In the genomic region with DNA sequence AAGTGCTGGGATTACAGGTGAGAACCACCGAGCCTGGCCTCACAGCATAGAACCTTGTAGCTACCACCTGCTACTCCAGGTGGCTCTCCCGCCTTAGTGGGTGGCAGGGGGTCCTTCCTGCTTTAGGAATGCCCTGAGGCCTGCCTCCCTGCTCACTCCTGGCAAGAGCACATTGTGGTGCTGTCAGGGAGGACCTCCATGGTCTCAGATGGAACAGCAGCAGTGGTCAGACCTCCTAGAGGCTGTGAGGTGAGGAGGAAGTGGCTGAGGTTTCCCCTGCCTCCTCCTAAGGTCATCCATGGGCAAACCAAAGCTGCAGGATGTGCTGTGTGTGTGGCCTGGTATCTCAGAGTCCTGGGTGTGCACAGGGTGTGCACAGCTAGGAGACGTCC, we compare ENCODE assay signal across 9 cellular contexts. TPM values are rescaled to one million over a fixed set of nuclear protein-coding genes. Genes with fewer than 3 reads are reported as not detected.
DNase-seq lines count a peak whose midpoint lies in the region; ATAC-seq, FAIRE-seq and TF ChIP-seq lines count a peak whose summit lies in the region.
"Had no signal": no experiment of that assay in that cellular context is flagged by ENCODE, and none has a peak within 500 bp of the region (broad histone marks: within the 10 kb centered on the region; RNA-seq: fewer than 3 reads in every experiment).

No MANE protein-coding gene starts in this region.

- no peaks in the 10 kb centered on the region for H3K36me3 ChIP-seq in IMR-90 (ENCODE audit: control insufficient read depth, insufficient read depth, low read length)
- no peaks in the 10 kb centered on the region for H3K36me3 ChIP-seq in astrocyte (ENCODE audit: insufficient read depth, low read length)
- no peaks in the 10 kb centered on the region for H3K36me3 ChIP-seq in thoracic aorta

- peak overlapping the region; percentile 23 to 85; a peak in 3 of 4 replicates for H4K8ac ChIP-seq in IMR-90 (ENCODE audit: low read depth in 2 of 2, low read length in 2 of 2)

- WGBS in IMR-90 (ENCODE audit: extremely low coverage in 2 of 2, insufficient read length in 1 of 2), 2 experiments = no CpG with 5 or more reads among the region's 3 CpGs

- no peak overlapping the region for H3K4me3 ChIP-seq in IMR-90 (ENCODE audit: insufficient read depth, low read depth, low read length)
- no peak overlapping the region for H3K4me3 ChIP-seq in astrocyte (ENCODE audit: insufficient read depth, low read depth, low read length)
- peak overlapping the region; percentile 47 for H3K4me3 ChIP-seq in thoracic aorta

- H3K14ac ChIP-seq in IMR-90 (replicated peaks; ENCODE audit: low read depth, low read length) = peak overlapping the region; percentile 69; the same call in 1 of the 2 replicates

- no TSS peak for BruUV-seq in IMR-90 (replicated peaks; lab: Mats Ljungman, UMichigan)

- H2AK9ac ChIP-seq in IMR-90 (replicated peaks; ENCODE audit: low read depth, low read length, poor library complexity) = peak overlapping the region; percentile 88

- no peaks in the 10 kb centered on the region for H4K20me1 ChIP-seq in IMR-90 (ENCODE audit: insufficient read depth, low read length)
- peaks cover 11% of the 10 kb centered on the region for H4K20me1 ChIP-seq in astrocyte (ENCODE audit: insufficient read depth, low read length)

- H3K9me1 ChIP-seq in IMR-90 (ENCODE audit: insufficient read depth, low read length) = peaks cover 15% of the 10 kb centered on the region

- FAIRE-seq in astrocyte (lab: Jason Lieb, UNC) = no peak

- peak overlapping the region; percentile 27 for H2AK5ac ChIP-seq in IMR-90 (ENCODE audit: low read depth, low read length)

- dilution Hi-C loops in IMR-90 (cut with HindIII; ENCODE audit: low sequenced_read_pairs, unreplicated experiment) = no loop called here

- no peak overlapping the region for H3K4me2 ChIP-seq in IMR-90 (ENCODE audit: low read depth, low read length)
- H3K4me2 ChIP-seq in astrocyte (ENCODE audit: low read length) = peak overlapping the region; percentile 76

- H3K9ac ChIP-seq in IMR-90 (ENCODE audit: low read depth, low read length) (no peak overlapping the region), astrocyte (ENCODE audit: low read length) (peak overlapping the region; percentile 10)

- H3K23ac ChIP-seq in IMR-90 (ENCODE audit: low read depth, low read length) = 0 out of 2 replicates have a peak overlapping the region, but pooled peaks have one; percentile 29

- peak overlapping the region; percentile 72 for H3K27ac Mint-ChIP-seq in astrocyte (ENCODE audit: unreplicated experiment)
- H3K27ac Mint-ChIP-seq in stimulated activated naive B cell treated with anti-CD40 and anti-IgM and Interleukin-4, amounts not matched to agents 10 μg/mL and 1 μg/mL and 100 μg/mL, for 72 hours = no peak overlapping the region
- H3K27ac Mint-ChIP-seq in T-helper 2 cell treated with Interferon-gamma antibody and Interleukin-4, amounts not matched to agents 5 μg/mL and 100 μg/mL, for 36 hours = no peak overlapping the region

- no peaks in the 10 kb centered on the region for H3K9me3 Mint-ChIP-seq in astrocyte (ENCODE audit: unreplicated experiment)
- H3K9me3 Mint-ChIP-seq in stimulated activated naive B cell treated with anti-CD40 and anti-IgM and Interleukin-4, amounts not matched to agents 10 μg/mL and 1 μg/mL and 100 μg/mL, for 72 hours = no peaks in the 10 kb centered on the region
- H3K9me3 Mint-ChIP-seq in T-helper 2 cell treated with Interferon-gamma antibody and Interleukin-4, amounts not matched to agents 5 μg/mL and 100 μg/mL, for 36 hours = no peaks in the 10 kb centered on the region

- H2BK120ac ChIP-seq in IMR-90 (ENCODE audit: low read depth, low read length) = peak overlapping the region; percentile 0; the same call in 1 of the 2 replicates

- H2BK15ac ChIP-seq in IMR-90 (ENCODE audit: low read depth, low read length) = no peak overlapping the region

- peaks cover 11 to 25% of the 10 kb centered on the region in 2 experiments for H3K79me1 ChIP-seq in IMR-90 (ENCODE audit: low read depth in 1 of 2, low read length in 2 of 2)

- H3K4me1 ChIP-seq in IMR-90 (ENCODE audit: control insufficient read depth, insufficient read depth, low read length) (peaks cover 23% of the 10 kb centered on the region), astrocyte (ENCODE audit: insufficient read depth, low read length) (peaks cover 22% of the 10 kb centered on the region), thoracic aorta (ENCODE audit: control insufficient read depth in 1 of 2, low read depth in 2 of 2) (peaks cover 26 to 90% of the 10 kb centered on the region in 2 donors)

- DNase-seq in IMR-90 (no peak), astrocyte (ENCODE audit: low read depth) (no peak), kidney tubule cell (ENCODE audit: low spot score) (peak; percentile 47), thoracic aorta (ENCODE audit: low spot score) (no peak)
- no peak for DNase-seq in stimulated activated naive B cell treated with anti-CD40 and anti-IgM and Interleukin-4, amounts not matched to agents 10 μg/mL and 1 μg/mL and 100 μg/mL, for 72 hours
- DNase-seq in T-helper 2 cell treated with Interferon-gamma antibody and Interleukin-4, amounts not matched to agents 5 μg/mL and 100 μg/mL, for 36 hours (ENCODE audit: low spot score) = no peak
- DNase-seq: activated naive CD4-positive, alpha-beta T cell treated with Interleukin-2 at 50 U/mL for 16 hours; T-helper 2 cell had no signal

- H3K18ac ChIP-seq in IMR-90 (ENCODE audit: low read depth, low read length) = no peak overlapping the region

- H3K4me1 Mint-ChIP-seq in astrocyte (ENCODE audit: low read depth, unreplicated experiment) = peaks cover 20% of the 10 kb centered on the region
- peaks cover 7 to 9% of the 10 kb centered on the region in 2 donors for H3K4me1 Mint-ChIP-seq in stimulated activated naive B cell treated with anti-CD40 and anti-IgM and Interleukin-4, amounts not matched to agents 10 μg/mL and 1 μg/mL and 100 μg/mL, for 72 hours
- peaks cover 1% of the 10 kb centered on the region for H3K4me1 Mint-ChIP-seq in T-helper 2 cell treated with Interferon-gamma antibody and Interleukin-4, amounts not matched to agents 5 μg/mL and 100 μg/mL, for 36 hours (ENCODE audit: low read depth)

- no peak for TF ChIP-seq RAD21 in IMR-90 (IDR thresholded peaks at IDR 0.05; ENCODE audit: low read length)

- POLR2A ChIA-PET in IMR-90 (lab: Charles Lee; ENCODE audit: unreplicated experiment) = no interaction called here

- peaks cover 14% of the 10 kb centered on the region for H3K79me2 ChIP-seq in astrocyte (ENCODE audit: insufficient read depth, low read length)

- no peaks in the 10 kb centered on the region for H3K36me3 Mint-ChIP-seq in astrocyte (ENCODE audit: low read depth, unreplicated experiment)
- H3K36me3 Mint-ChIP-seq in stimulated activated naive B cell treated with anti-CD40 and anti-IgM and Interleukin-4, amounts not matched to agents 10 μg/mL and 1 μg/mL and 100 μg/mL, for 72 hours = no peaks in the 10 kb centered on the region
- H3K36me3 Mint-ChIP-seq in T-helper 2 cell treated with Interferon-gamma antibody and Interleukin-4, amounts not matched to agents 5 μg/mL and 100 μg/mL, for 36 hours (ENCODE audit: low read depth) = no peaks in the 10 kb centered on the region

- CTCF ChIA-PET in IMR-90 (lab: Yijun Ruan, JAX) = interaction anchor here (0.5 to 1.4 kb wide), 3 partner anchors 9 to 209 kb away, joined by 3 read pairs; no protein-coding TSS in a partner anchor

- TF ChIP-seq POLR2A in IMR-90 (IDR thresholded peaks at IDR 0.05; ENCODE audit: low read depth, low read length) = no peak

- H3K4ac ChIP-seq in IMR-90 (ENCODE audit: low read depth, low read length) = peak overlapping the region; percentile 80

- no peak overlapping the region for H3K4me3 Mint-ChIP-seq in astrocyte (ENCODE audit: unreplicated experiment)
- no peak overlapping the region for H3K4me3 Mint-ChIP-seq in stimulated activated naive B cell treated with anti-CD40 and anti-IgM and Interleukin-4, amounts not matched to agents 10 μg/mL and 1 μg/mL and 100 μg/mL, for 72 hours
- no peak overlapping the region for H3K4me3 Mint-ChIP-seq in T-helper 2 cell treated with Interferon-gamma antibody and Interleukin-4, amounts not matched to agents 5 μg/mL and 100 μg/mL, for 36 hours

- in situ Hi-C loops in IMR-90 (cut with MboI; ENCODE audit: low sequenced_read_pairs) = no loop called here

- H2BK5ac ChIP-seq in IMR-90 (ENCODE audit: low read depth, low read length, poor library complexity, severe bottlenecking) = peak overlapping the region; percentile 10

- intact Hi-C loops in IMR-90 (cut with micrococcal nuclease) = no loop called here

- H2BK20ac ChIP-seq in IMR-90 (ENCODE audit: low read depth, low read length) = no peak overlapping the region; the same call in 1 of the 2 replicates

- H3K56ac ChIP-seq in IMR-90 (ENCODE audit: extremely low read depth, insufficient read depth, low read length) = no peak overlapping the region

- no peaks in the 10 kb centered on the region for H3K27me3 ChIP-seq in IMR-90 (ENCODE audit: control insufficient read depth, insufficient read depth, low read length)
- no peaks in the 10 kb centered on the region for H3K27me3 ChIP-seq in astrocyte (ENCODE audit: insufficient read depth, low read length)
- no peaks in the 10 kb centered on the region for H3K27me3 ChIP-seq in thoracic aorta (replicated peaks; ENCODE audit: insufficient read depth)

- H3K27me3 Mint-ChIP-seq in astrocyte (ENCODE audit: low read depth, unreplicated experiment) = no peaks in the 10 kb centered on the region
- H3K27me3 Mint-ChIP-seq in stimulated activated naive B cell treated with anti-CD40 and anti-IgM and Interleukin-4, amounts not matched to agents 10 μg/mL and 1 μg/mL and 100 μg/mL, for 72 hours = peaks cover 37 to 68% of the 10 kb centered on the region in 2 donors
- peaks cover 39% of the 10 kb centered on the region for H3K27me3 Mint-ChIP-seq in T-helper 2 cell treated with Interferon-gamma antibody and Interleukin-4, amounts not matched to agents 5 μg/mL and 100 μg/mL, for 36 hours (ENCODE audit: low read depth)

- H4K5ac ChIP-seq in IMR-90 (ENCODE audit: low read depth, low read length) = peak overlapping the region; percentile 4; the same call in 1 of the 2 replicates

- H4K91ac ChIP-seq in IMR-90 (ENCODE audit: insufficient read depth, low read depth, low read length) = peak overlapping the region; percentile 74; the same call in 1 of the 2 replicates

- TF ChIP-seq CTCF in IMR-90 (conservative IDR thresholded peaks at IDR 0.05; ENCODE audit: low read depth, low read length) (no peak), astrocyte (IDR thresholded peaks at IDR 0.05; ENCODE audit: insufficient read depth, low read depth, low read length) (no peak), thoracic aorta (IDR thresholded peaks at IDR 0.05) (no peak)

- ATAC-seq in IMR-90 (ENCODE audit: low read depth) (no peak), thoracic aorta (ENCODE audit: insufficient number of reproducible peaks, low FRiP score, low read depth) (no peak), GM18867 (IDR thresholded peaks at IDR 0.05; ENCODE audit: unreplicated experiment) (no peak)
- ATAC-seq in stimulated activated naive B cell treated with anti-CD40 and anti-IgM and Interleukin-4, amounts not matched to agents 10 μg/mL and 1 μg/mL and 100 μg/mL, for 72 hours (replicated peaks) = no peak

- peak overlapping the region; percentile 88 for H2AFZ ChIP-seq in IMR-90 (replicated peaks; ENCODE audit: low read length, poor library complexity)
- no peak overlapping the region for H2AFZ ChIP-seq in astrocyte (ENCODE audit: low read depth, low read length)

- H3K27ac ChIP-seq in IMR-90 (ENCODE audit: insufficient read depth, low read length) (no peak overlapping the region), astrocyte (ENCODE audit: low read depth, low read length) (no peak overlapping the region), thoracic aorta (peak overlapping the region; percentile 29 to 59)

- H3K9me3 ChIP-seq in IMR-90 (ENCODE audit: control insufficient read depth, insufficient read depth, low read length) (no peaks in the 10 kb centered on the region), astrocyte (ENCODE audit: insufficient read depth, low read depth, low read length) (no peaks in the 10 kb centered on the region), thoracic aorta (no peaks in the 10 kb centered on the region)

RNA-seq across cellular contexts. Expression of gene SOX13, which starts 6.7 kb away (rescaled TPM):
- total RNA-seq in IMR-90 (2012; rRNA removed) (0.54 and 0.56 TPM in 2 replicates), astrocyte (9.2 and 12.4 TPM in 2 replicates), thoracic aorta (10 to 100 TPM; 27.2 to 33.2 TPM)
- polyA plus RNA-seq in IMR-90 (2012; rRNA removed) = 3.5 TPM in 2 replicates
- 3.2 and 3.5 TPM in 2 replicates for polyA plus RNA-seq in IMR-90 (2012; cell fraction: cytosol; rRNA removed)
- 9.6 and 15.9 TPM in 2 replicates for polyA plus RNA-seq in IMR-90 (2012; cell fraction: nucleus; rRNA removed; ENCODE audit: low replicate concordance)

Comparison
In these comparisons a context has a peak if more than half of its experiments do, and no peak if none do; other contexts are left out.
1. H3K27ac ChIP-seq: peak in thoracic aorta (2 of 2); none in IMR-90 (single experiment) and astrocyte (single experiment).